In the genomic region with DNA sequence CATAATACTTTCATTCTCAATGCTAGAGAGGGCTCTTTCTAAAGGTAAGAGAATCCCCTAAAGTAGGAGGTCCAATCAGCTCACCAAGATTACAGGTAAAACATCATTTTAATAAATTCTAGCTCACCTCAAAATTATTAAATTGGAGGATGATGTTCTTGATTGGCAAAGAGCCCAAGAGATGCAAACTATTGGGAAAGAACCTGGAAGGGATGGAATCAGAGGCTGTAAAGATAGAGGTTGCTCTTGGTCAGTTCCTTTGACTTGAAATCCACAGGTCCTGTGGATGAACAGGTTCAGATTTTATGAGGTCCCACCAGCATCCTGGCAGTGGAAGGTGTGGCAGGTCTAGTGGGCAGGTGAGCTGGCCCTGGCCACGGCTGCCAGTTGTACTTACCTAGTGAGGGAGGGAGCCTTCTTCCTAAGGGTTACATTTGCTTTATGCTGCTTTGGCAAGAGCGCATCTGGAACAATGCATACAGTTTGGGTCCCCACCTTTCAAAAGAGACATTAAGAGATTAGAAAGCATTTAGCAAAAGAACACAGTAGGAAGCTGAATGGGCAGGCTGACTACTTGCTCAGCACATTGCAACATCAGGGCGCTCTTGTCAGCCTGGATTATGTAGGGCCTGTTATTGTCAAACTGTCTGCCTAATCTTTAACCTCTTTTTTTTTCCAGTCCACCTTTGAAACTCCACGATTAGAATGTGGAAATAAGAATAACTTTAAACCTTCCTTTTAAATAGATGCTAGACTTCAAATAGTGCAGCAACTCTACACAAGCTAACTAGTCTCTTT, we compare ENCODE assay signal across 25 cellular contexts.
A peak's percentile ranks its signal among the peaks of the same experiment; 100 is the strongest.
DNase-seq lines count a peak whose midpoint lies in the region; ATAC-seq and TF ChIP-seq lines count a peak whose summit lies in the region.
"Had no signal": no experiment of that assay in that cellular context is flagged by ENCODE, and none has a peak within 500 bp of the region (broad histone marks: within the 10 kb centered on the region; RNA-seq: fewer than 3 reads in every experiment).

No MANE protein-coding gene starts in this region.

- CTCF ChIA-PET in activated CD8-positive, alpha-beta memory T cell treated with anti-CD3 and anti-CD28 coated beads, Interleukin-2, amount 10 ng/mL, durations not matched to agents 7 days and 5 days (lab: Charles Lee), result interaction anchor here (0.8 to 5.1 kb wide), 3 partner anchors 175 to 232 kb away, joined by 3 to 80 read pairs (median 51); a partner anchor contains a TSS
- CTCF ChIA-PET in WTC11 (lab: Charles Lee), result interaction anchor here (0.6 to 2.6 kb wide), 4 partner anchors 23 to 253 kb away, joined by 3 to 29 read pairs (median 3); a partner anchor contains a TSS

- peak; percentile 17 for DNase-seq in activated CD8-positive, alpha-beta memory T cell treated with anti-CD3 and anti-CD28 coated beads for 24 hours
- no peak for DNase-seq in activated CD8-positive, alpha-beta memory T cell treated with anti-CD3 and anti-CD28 coated beads, Interleukin-2, amount 10 ng/mL, durations not matched to agents 7 days and 5 days
- DNase-seq in WTC11 (ENCODE audit: low spot score), result no peak
- DNase-seq in fibroblast of mammary gland (ENCODE audit: low read depth), result peak; percentile 86
- DNase-seq in skeletal muscle cell (ENCODE audit: low read depth), result peak; percentile 60
- DNase-seq in SK-N-DZ (ENCODE audit: low spot score), result no peak
- no peak for DNase-seq in NCI-H1105 treated with DMSO at 0.1 percent for 48 hours (lab: John Stamatoyannopoulos, UW)
- no peak for DNase-seq in T-helper 9 cell
- DNase-seq: activated CD4-positive, alpha-beta T cell treated with anti-CD3 and anti-CD28 coated beads for 36 hours; activated CD8-positive, alpha-beta memory T cell treated with anti-CD3 and anti-CD28 coated beads, Interleukin-2, amount 50 U/mL, for 4 hours; activated gamma-delta T cell treated with Interleukin-2 at 50 U/mL for 16 hours; aorta; DMS153; H7; heart left ventricle; Kasumi-1; NCI-H146; NCI-H345; nephron progenitor cell; SHP77; stomach; T-helper 2 cell had no signal

- peaks cover 2% of the 10 kb centered on the region for H3K4me1 Mint-ChIP-seq in activated CD8-positive, alpha-beta memory T cell treated with anti-CD3 and anti-CD28 coated beads, Interleukin-2, amount 10 ng/mL, durations not matched to agents 7 days and 5 days
- H3K4me1 Mint-ChIP-seq in WTC11, result peaks cover 19% of the 10 kb centered on the region
- H3K4me1 Mint-ChIP-seq: activated CD4-positive, alpha-beta T cell treated with anti-CD3 and anti-CD28 coated beads for 36 hours had no signal

- H3K4me3 ChIP-seq in fibroblast of mammary gland (ENCODE audit: control insufficient read depth, low read depth, low read length) (no peak overlapping the region), skeletal muscle cell (ENCODE audit: low read depth, low read length) (no peak overlapping the region)
- H3K4me3 ChIP-seq: heart left ventricle, stomach had no signal

- peaks cover 3% of the 10 kb centered on the region for H3K27me3 Mint-ChIP-seq in activated CD8-positive, alpha-beta memory T cell treated with anti-CD3 and anti-CD28 coated beads, Interleukin-2, amount 10 ng/mL, durations not matched to agents 7 days and 5 days
- no peaks in the 10 kb centered on the region for H3K27me3 Mint-ChIP-seq in WTC11 (ENCODE audit: low read depth)
- H3K27me3 Mint-ChIP-seq: activated CD4-positive, alpha-beta T cell treated with anti-CD3 and anti-CD28 coated beads for 36 hours had no signal

- no peak overlapping the region for H3K27ac Mint-ChIP-seq in activated CD8-positive, alpha-beta memory T cell treated with anti-CD3 and anti-CD28 coated beads, Interleukin-2, amount 10 ng/mL, durations not matched to agents 7 days and 5 days
- H3K27ac Mint-ChIP-seq in WTC11, result no peak overlapping the region
- H3K27ac Mint-ChIP-seq: activated CD4-positive, alpha-beta T cell treated with anti-CD3 and anti-CD28 coated beads for 36 hours; dendritic cell treated with granulocyte-macrophage colony-stimulating factor and Interleukin-4, amounts not matched to agents 40 ng/mL and 50 ng/mL, for 4 days; memory B cell; nephron progenitor cell had no signal

- TF ChIP-seq CTCF in WTC11 (IDR thresholded peaks at IDR 0.05) (no peak), fibroblast of mammary gland (conservative IDR thresholded peaks at IDR 0.05; ENCODE audit: control insufficient read depth, insufficient read depth, low read depth, low read length) (no peak)

- no peaks in the 10 kb centered on the region for H3K36me3 Mint-ChIP-seq in activated CD8-positive, alpha-beta memory T cell treated with anti-CD3 and anti-CD28 coated beads, Interleukin-2, amount 10 ng/mL, durations not matched to agents 7 days and 5 days
- H3K36me3 Mint-ChIP-seq in WTC11, result no peaks in the 10 kb centered on the region
- H3K36me3 Mint-ChIP-seq: CD14-positive monocyte, memory B cell had no signal

- no peak for ATAC-seq in activated CD8-positive, alpha-beta memory T cell treated with anti-CD3 and anti-CD28 coated beads, Interleukin-2, amount 10 ng/mL, durations not matched to agents 7 days and 5 days
- ATAC-seq in WTC11, result peak; percentile 37
- ATAC-seq: activated CD4-positive, alpha-beta T cell treated with anti-CD3 and anti-CD28 coated beads for 36 hours; heart left ventricle had no signal

- POLR2A ChIA-PET in WTC11 (lab: Charles Lee), result no interaction called here

- H3K4me3 Mint-ChIP-seq in activated CD8-positive, alpha-beta memory T cell treated with anti-CD3 and anti-CD28 coated beads, Interleukin-2, amount 10 ng/mL, durations not matched to agents 7 days and 5 days, result no peak overlapping the region
- no peak overlapping the region for H3K4me3 Mint-ChIP-seq in WTC11
- H3K4me3 Mint-ChIP-seq: activated CD4-positive, alpha-beta T cell treated with anti-CD3 and anti-CD28 coated beads for 36 hours; CD14-positive monocyte; dendritic cell treated with granulocyte-macrophage colony-stimulating factor and Interleukin-4, amounts not matched to agents 40 ng/mL and 50 ng/mL, for 4 days; memory B cell; nephron progenitor cell had no signal

- no peaks in the 10 kb centered on the region for H3K9me3 Mint-ChIP-seq in activated CD8-positive, alpha-beta memory T cell treated with anti-CD3 and anti-CD28 coated beads, Interleukin-2, amount 10 ng/mL, durations not matched to agents 7 days and 5 days (ENCODE audit: low read depth)
- no peaks in the 10 kb centered on the region for H3K9me3 Mint-ChIP-seq in WTC11
- H3K9me3 Mint-ChIP-seq: CD14-positive monocyte; dendritic cell treated with granulocyte-macrophage colony-stimulating factor and Interleukin-4, amounts not matched to agents 40 ng/mL and 50 ng/mL, for 4 days; memory B cell; nephron progenitor cell had no signal

TF ChIP-seq in WTC11, 78 proteins besides CTCF, POLR2A, EP300 and RAD21:
- no peak for TF ChIP-seq JUN (CRISPR knock-in tag; IDR thresholded peaks at IDR 0.05)
- TF ChIP-seq ESRRA (CRISPR knock-in tag; IDR thresholded peaks at IDR 0.05; ENCODE audit: borderline replicate concordance), result no peak
- no peak for TF ChIP-seq NFYB (CRISPR knock-in tag; conservative IDR thresholded peaks at IDR 0.05; ENCODE audit: low read depth)
- no peak for TF ChIP-seq GABPB1 (CRISPR knock-in tag; IDR thresholded peaks at IDR 0.05)
- TF ChIP-seq NR3C1 (CRISPR knock-in tag; conservative IDR thresholded peaks at IDR 0.05; ENCODE audit: low read depth), result no peak
- no peak for TF ChIP-seq ZNF232 (CRISPR knock-in tag; IDR thresholded peaks at IDR 0.05)
- no peak for TF ChIP-seq MYBL2 (CRISPR knock-in tag; IDR thresholded peaks at IDR 0.05)
- no peak for TF ChIP-seq GTF2I (CRISPR knock-in tag; conservative IDR thresholded peaks at IDR 0.05)
- no peak for TF ChIP-seq KAT7 (CRISPR knock-in tag; IDR thresholded peaks at IDR 0.05; ENCODE audit: borderline replicate concordance)
TF ChIP-seq in WTC11: peak in this region for 0.

Comparison
In these comparisons a context has a peak if more than half of its experiments do, and no peak if none do; other contexts are left out.
1. DNase-seq: peak in activated CD8-positive, alpha-beta memory T cell treated with anti-CD3 and anti-CD28 coated beads for 24 hours (single experiment), fibroblast of mammary gland (single experiment) and skeletal muscle cell (single experiment); none in activated CD8-positive, alpha-beta memory T cell treated with anti-CD3 and anti-CD28 coated beads, Interleukin-2, amount 10 ng/mL, durations not matched to agents 7 days and 5 days (single experiment), WTC11 (single experiment), SK-N-DZ (single experiment), NCI-H1105 treated with DMSO at 0.1 percent for 48 hours (single experiment) and T-helper 9 cell (single experiment).